In the genomic region with DNA sequence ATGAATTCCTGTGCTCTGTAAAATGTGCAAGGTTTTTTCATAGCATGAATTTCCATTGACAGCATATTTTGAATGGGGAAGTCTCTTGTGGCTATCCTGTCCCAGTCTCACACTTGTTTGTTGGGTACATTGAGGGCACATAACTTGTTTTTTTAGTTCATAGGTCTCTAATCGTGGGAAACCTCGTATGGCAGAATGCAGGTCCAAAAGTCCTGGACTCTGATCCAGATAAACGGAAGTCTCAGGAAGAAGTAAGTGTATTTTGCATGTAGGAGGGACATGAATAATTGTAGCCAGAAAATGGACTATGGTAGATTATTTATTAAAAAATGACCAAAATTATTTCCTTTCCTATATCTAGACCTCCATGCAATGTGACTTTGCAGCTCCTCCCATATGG, we compare ENCODE assay signal across 37 cellular contexts. TPM values are rescaled to one million over a fixed set of nuclear protein-coding genes. Genes with fewer than 3 reads are reported as not detected.
A peak's percentile ranks its signal among the peaks of the same experiment; 100 is the strongest.
DNase-seq lines count a peak whose midpoint lies in the region; ATAC-seq, FAIRE-seq and TF ChIP-seq lines count a peak whose summit lies in the region.
"Had no signal": no experiment of that assay in that cellular context is flagged by ENCODE, and none has a peak within 500 bp of the region (broad histone marks: within the 10 kb centered on the region; RNA-seq: fewer than 3 reads in every experiment).

No MANE protein-coding gene starts in this region.

- no peaks in the 10 kb centered on the region for H3K9me3 ChIP-seq in liver (ENCODE audit: control insufficient read depth in 4 of 4, low read length in 3 of 4)
- H3K9me3 ChIP-seq in HepG2 (ENCODE audit: low read length) = no peaks in the 10 kb centered on the region
- no peaks in the 10 kb centered on the region for H3K9me3 ChIP-seq in right lobe of liver
- H3K9me3 ChIP-seq: A549; BE2C; BLaER1; BLaER1 treated with 17β-estradiol and CSF1 and Interleukin-3, amounts not matched to agents 10 nM and 100 nM; Caco-2 had no signal

- TF ChIP-seq POLR2A in HepG2 (IDR thresholded peaks at IDR 0.05; ENCODE audit: insufficient read depth in 1 of 2, low read depth in 2 of 2, low read length in 2 of 2) (no peak), right lobe of liver (IDR thresholded peaks at IDR 0.05) (no peak)

- ATAC-seq in HepG2 (no peak), left lobe of liver (peak; percentile 61), right lobe of liver (peak in 3 of 4 donors; percentile 54 to 64 (median 57))
- ATAC-seq: A549; CD8-positive, alpha-beta T cell had no signal

- in situ Hi-C loops in HepG2 (cut with HindIII; ENCODE audit: extremely low pct_ligation_motif_present, low pct_unique_long_range_greater_than_20kb) = no loop called here

- H3K36me3 ChIP-seq in liver (ENCODE audit: control insufficient read depth in 4 of 4, insufficient read depth in 3 of 4, low read depth in 1 of 4, low read length in 3 of 4) (no peaks in the 10 kb centered on the region), HepG2 (replicated peaks in 1 of 2; ENCODE audit: control insufficient read depth in 1 of 2, insufficient read depth in 2 of 2, low read length in 2 of 2) (no peaks in the 10 kb centered on the region), right lobe of liver (no peaks in the 10 kb centered on the region)
- H3K36me3 ChIP-seq: BE2C; BLaER1; BLaER1 treated with 17β-estradiol and CSF1 and Interleukin-3, amounts not matched to agents 10 nM and 100 nM had no signal

- H3K4me2 ChIP-seq in HepG2 (ENCODE audit: low read depth, low read length) = no peak overlapping the region
- H3K4me2 ChIP-seq: A549; BLaER1; BLaER1 treated with 17β-estradiol and CSF1 and Interleukin-3, amounts not matched to agents 10 nM and 100 nM had no signal

- CTCF ChIA-PET in HepG2 (lab: Yijun Ruan, JAX; ENCODE audit: low intra/inter-chr PET ratio, low total read pairs) = no interaction called here

- intact Hi-C loops in HepG2 (cut with micrococcal nuclease; ENCODE audit: unreplicated experiment) (no loop called here), right lobe of liver (cut with DNase I) (no loop called here)

- POLR2A ChIA-PET in HepG2 (lab: Yijun Ruan, JAX) = no interaction called here

- no peak for DNase-seq in HepG2 (ENCODE audit: low spot score)
- no peak for DNase-seq in left lobe of liver (ENCODE audit: low spot score)
- DNase-seq in right lobe of liver = no peak
- DNase-seq in DMS 273 treated with DMSO at 0.1 percent for 48 hours (lab: John Stamatoyannopoulos, UW) = no peak
- DNase-seq in NCI-H82 treated with DMSO at 0.1 percent for 48 hours (lab: John Stamatoyannopoulos, UW; ENCODE audit: unreplicated experiment) = no peak
- DNase-seq: 8988T; ACHN; AML-193; BE2C; C1 segment of cervical spinal cord; Caco-2; Calu3; CD4-positive, alpha-beta memory T cell; CD4-positive, alpha-beta T cell; CD4-positive, CD25-positive, alpha-beta regulatory T cell; CD8-positive, alpha-beta memory T cell; CD8-positive, alpha-beta T cell; COR-L47; DMS153; DMS53; DMS79; DMS79 treated with DMSO at 0.1 percent for 48 hours; DND-41; EL had no signal

- no peaks in the 10 kb centered on the region for H3K79me2 ChIP-seq in HepG2 (ENCODE audit: insufficient read depth, low read length)

- H3K9ac ChIP-seq in liver (ENCODE audit: low read depth in 1 of 2, low read length in 2 of 2) = no peak overlapping the region
- H3K9ac ChIP-seq in HepG2 (ENCODE audit: insufficient read depth, low read depth, low read length) = no peak overlapping the region
- H3K9ac ChIP-seq: BLaER1; BLaER1 treated with 17β-estradiol and CSF1 and Interleukin-3, amounts not matched to agents 10 nM and 100 nM had no signal

- TF ChIP-seq RAD21 in liver (IDR thresholded peaks at IDR 0.05) (no peak), HepG2 (CRISPR knock-in tag; IDR thresholded peaks at IDR 0.05) (no peak)

- FAIRE-seq in HepG2 (lab: Jason Lieb, UNC) = no peak
- FAIRE-seq: A204.1, A549, D721Med had no signal

- no TSS peak for BruUV-seq in HepG2 (replicated peaks; lab: Mats Ljungman, UMichigan)

- 29% methylated on average over 3 of the region's 3 CpGs for WGBS in liver
- 4% methylated on average over 3 of the region's 3 CpGs for WGBS in HepG2 (ENCODE audit: low lambda C conversion rate)
- WGBS in right lobe of liver (ENCODE audit: insufficient coverage, low coverage, low lambda C conversion rate, missing lambda C conversion rate) = 17% methylated on average over 3 of the region's 3 CpGs

- H3K4me3 ChIP-seq in liver (ENCODE audit: low read depth in 1 of 3, low read length in 3 of 3) (no peak overlapping the region), HepG2 (replicated peaks in 1 of 3; ENCODE audit: insufficient read depth in 1 of 3, low read depth in 2 of 3, low read length in 3 of 3) (no peak overlapping the region), right lobe of liver (no peak overlapping the region)
- H3K4me3 ChIP-seq: A549; BLaER1; BLaER1 treated with 17β-estradiol and CSF1 and Interleukin-3, amounts not matched to agents 10 nM and 100 nM had no signal

- peaks cover 0 to 15% (median 7%) of the 10 kb centered on the region in 4 donors for H3K4me1 ChIP-seq in liver (ENCODE audit: control insufficient read depth in 4 of 4, insufficient read depth in 4 of 4, low read length in 3 of 4)
- no peaks in the 10 kb centered on the region; the same call in 1 of the 2 replicates for H3K4me1 ChIP-seq in HepG2 (ENCODE audit: insufficient read depth, low read length)
- peaks cover 0 to 15% (median 6%) of the 10 kb centered on the region in 4 donors for H3K4me1 ChIP-seq in right lobe of liver
- H3K4me1 ChIP-seq: A549; BLaER1; BLaER1 treated with 17β-estradiol and CSF1 and Interleukin-3, amounts not matched to agents 10 nM and 100 nM; Caco-2 had no signal

- TF ChIP-seq EP300 in HepG2 (IDR thresholded peaks at IDR 0.05; ENCODE audit: low read depth in 2 of 2, low read length in 2 of 2) (no peak), HepG2 (CRISPR knock-in tag; IDR thresholded peaks at IDR 0.05; ENCODE audit: borderline replicate concordance) (no peak)

- TF ChIP-seq CTCF in liver (IDR thresholded peaks at IDR 0.05; ENCODE audit: low read depth, low read length, missing input control) = no peak
- TF ChIP-seq CTCF in HepG2 (CRISPR knock-in tag; IDR thresholded peaks at IDR 0.05) = no peak
- no peak for TF ChIP-seq CTCF in right lobe of liver (IDR thresholded peaks at IDR 0.05)

- H3K27ac ChIP-seq in liver (ENCODE audit: low read depth in 1 of 2, low read length in 2 of 2) = no peak overlapping the region
- H3K27ac ChIP-seq in HepG2 (ENCODE audit: extremely low read length, insufficient read depth, low read length) = no peak overlapping the region
- H3K27ac ChIP-seq in right lobe of liver = peak overlapping the region in 1 of 3 donors; percentile 23
- H3K27ac ChIP-seq: 22Rv1; A549; BLaER1; BLaER1 treated with 17β-estradiol and CSF1 and Interleukin-3, amounts not matched to agents 10 nM and 100 nM; C4-2B had no signal

- H2AFZ ChIP-seq in HepG2 (ENCODE audit: low read length) = no peak overlapping the region

- no peaks in the 10 kb centered on the region for H3K27me3 ChIP-seq in liver (ENCODE audit: control insufficient read depth in 4 of 4, insufficient read depth in 4 of 4, low read length in 3 of 4)
- no peaks in the 10 kb centered on the region for H3K27me3 ChIP-seq in HepG2 (ENCODE audit: control insufficient read depth in 1 of 2, insufficient read depth in 2 of 2, low read length in 2 of 2)
- H3K27me3 ChIP-seq in right lobe of liver = no peaks in the 10 kb centered on the region
- H3K27me3 ChIP-seq: BE2C; BLaER1; BLaER1 treated with 17β-estradiol and CSF1 and Interleukin-3, amounts not matched to agents 10 nM and 100 nM had no signal

- H4K20me1 ChIP-seq in HepG2 (ENCODE audit: insufficient read depth, low read length) = no peaks in the 10 kb centered on the region
- H4K20me1 ChIP-seq: BLaER1; BLaER1 treated with 17β-estradiol and CSF1 and Interleukin-3, amounts not matched to agents 10 nM and 100 nM had no signal

TF ChIP-seq in liver, 16 proteins besides CTCF, POLR2A, EP300 and RAD21 (continues in another document):
- TF ChIP-seq HNF4A (conservative IDR thresholded peaks at IDR 0.05) (peak; percentile 74 to 85), NR2F2 (IDR thresholded peaks at IDR 0.05) (no peak)

TF ChIP-seq in HepG2, 621 proteins besides CTCF, POLR2A, EP300 and RAD21 (continues in another document):
- TF ChIP-seq SUZ12 (IDR thresholded peaks at IDR 0.05; ENCODE audit: low read depth, low read length) (no peak), NFRKB (IDR thresholded peaks at IDR 0.05) (no peak), KAT8 (CRISPR knock-in tag; IDR thresholded peaks at IDR 0.05) (no peak)

RNA-seq across cellular contexts. Expression of a gene that starts 20.9 kb away (rescaled TPM):
- total RNA-seq in liver (10 to 100 TPM in 1 of 2 donors, under 1 TPM in 1; 0.98 to 11.7 TPM), HepG2 (2016; rRNA removed; fragmentation: Illumina TruSeq; extraction: Trizol) (0.60 and 0.64 TPM in 2 replicates), left lobe of liver (12.7 TPM), right lobe of liver (10 to 100 TPM; 14.3 to 23.2 (median 19.0) TPM)
- polyA plus RNA-seq in liver (1 to 10 TPM; 6.2 to 7.4 TPM), HepG2 (2011; rRNA removed) (0.76 and 0.84 TPM in 2 replicates)
- total RNA-seq in HepG2 (2016; cell fraction: cytosol; rRNA removed; fragmentation: Illumina TruSeq; extraction: Trizol; ENCODE audit: low read depth) = 0.20 and 0.26 TPM in 2 replicates
- total RNA-seq in HepG2 (2016; cell fraction: insoluble cytoplasmic fraction; rRNA removed; fragmentation: Illumina TruSeq; extraction: Trizol) = 0.55 and 0.78 TPM in 2 replicates
- total RNA-seq in HepG2 (2016; cell fraction: membrane; rRNA removed; fragmentation: Illumina TruSeq; extraction: Trizol) = 0.31 and 0.55 TPM in 2 replicates
- total RNA-seq in HepG2 (2016; cell fraction: nucleus; rRNA removed; fragmentation: Illumina TruSeq; extraction: Trizol) = 0.81 and 0.91 TPM in 2 replicates
- 0.66 and 0.73 TPM in 2 replicates for polyA plus RNA-seq in HepG2 (2011; cell fraction: cytosol; rRNA removed)
- polyA plus RNA-seq in HepG2 (2011; cell fraction: nucleus; rRNA removed) = 1.4 TPM in 2 replicates
- 1.3 and 1.7 TPM in 2 replicates for polyA plus RNA-seq in HepG2 (2012)
- 0.06 and 0.11 TPM in 2 replicates for polyA plus RNA-seq in HepG2 (2016; cell fraction: cytosol; fragmentation: Illumina TruSeq; extraction: Trizol; ENCODE audit: low read depth)
- 0.59 and 0.62 TPM in 2 replicates for polyA plus RNA-seq in HepG2 (2016; cell fraction: insoluble cytoplasmic fraction; fragmentation: Illumina TruSeq; extraction: Trizol; ENCODE audit: low read depth)
- polyA plus RNA-seq in HepG2 (2016; cell fraction: membrane; fragmentation: Illumina TruSeq; extraction: Trizol; ENCODE audit: low read depth) = 0.29 and 0.31 TPM in 2 replicates
- 0.36 and 0.89 TPM in 2 replicates for polyA plus RNA-seq in HepG2 (2016; cell fraction: nucleus; fragmentation: Illumina TruSeq; extraction: Trizol; ENCODE audit: insufficient read depth, low read depth)
- polyA minus RNA-seq in HepG2 (2011; rRNA and poly(A)+ RNA removed; ENCODE audit: low replicate concordance) = 2.1 TPM in 1 of 2 replicates, not detected in the other
- 1.5 and 1.6 TPM in 2 replicates for polyA minus RNA-seq in HepG2 (2011; cell fraction: cytosol; rRNA and poly(A)+ RNA removed)
- polyA minus RNA-seq in HepG2 (2011; cell fraction: nucleus; rRNA and poly(A)+ RNA removed) = 3.6 and 4.6 TPM in 2 replicates
- total RNA-seq: A172; A673; CD4-positive, alpha-beta memory T cell; CD4-positive, alpha-beta T cell; CD4-positive, CD25-positive, alpha-beta regulatory T cell; CD8-positive, alpha-beta memory T cell; CD8-positive, alpha-beta T cell; Daoy had no signal
- polyA plus RNA-seq: A549; AG04450; CD14-positive monocyte; CD4-positive, alpha-beta memory T cell; CD4-positive, CD25-positive, alpha-beta regulatory T cell; CD8-positive, alpha-beta memory T cell had no signal
